Comparison of ENCODE assay signal across 12 cellular contexts in genomic region chr1:156676450-156676819, GRCh38. TPM values are rescaled to one million over a fixed set of nuclear protein-coding genes. Genes with fewer than 3 reads are reported as not detected.
DNase-seq lines count a peak whose midpoint lies in the region; ATAC-seq, FAIRE-seq and TF ChIP-seq lines count a peak whose summit lies in the region.
"Had no signal": no experiment of that assay in that cellular context is flagged by ENCODE, and none has a peak within 500 bp of the region (broad histone marks: within the 10 kb centered on the region; RNA-seq: fewer than 3 reads in every experiment).

No MANE protein-coding gene starts in this region.

- no peak; a peak in 1 of 3 replicates for TF ChIP-seq POLR2A in H1 (IDR thresholded peaks at IDR 0.05; ENCODE audit: control extremely low read depth in 1 of 2, low read depth in 2 of 2, low read length in 2 of 2)

- no peak overlapping the region for H2AK5ac ChIP-seq in H1 (ENCODE audit: low read depth, low read length)

- peaks cover 18% of the 10 kb centered on the region for H3K23me2 ChIP-seq in H1 (ENCODE audit: low read depth, low read length)

- H3K23ac ChIP-seq in H1 (ENCODE audit: insufficient read length) = no peak overlapping the region

- no peak for TF ChIP-seq CTCF in H1 (IDR thresholded peaks at IDR 0.05; ENCODE audit: control extremely low read depth in 1 of 3, insufficient read depth in 1 of 3, low read depth in 1 of 3, low read length in 3 of 3)
- no peak for TF ChIP-seq CTCF in lower lobe of right lung (IDR thresholded peaks at IDR 0.05)
- no peak for TF ChIP-seq CTCF in GM10266 (IDR thresholded peaks at IDR 0.05; ENCODE audit: control insufficient read depth, insufficient read depth, low read depth, missing control alignments)

- peak overlapping the region; percentile 94 for H3K9ac ChIP-seq in HUES64 (ENCODE audit: low read depth, low read length)
- H3K9ac ChIP-seq in H1 (replicated peaks in 1 of 4; ENCODE audit: extremely low read depth in 1 of 4, low read depth in 3 of 4, low read length in 3 of 4) = peak overlapping the region; percentile 35 to 91 (median 82); a peak in 6 of 7 replicates

- H3K27ac ChIP-seq in HUES64 (ENCODE audit: low read depth, low read length) (peak overlapping the region; percentile 94), H1 (ENCODE audit: low read depth, low read length) (no peak overlapping the region), lower lobe of right lung (peak overlapping the region; percentile 82), temporal lobe (ENCODE audit: low read depth, low read length) (peak overlapping the region; percentile 36)

- CTCF ChIA-PET in H1 (lab: Charles Lee; ENCODE audit: partially characterized antibody) = interaction anchor here (0.6 to 66.0 kb wide), 12 partner anchors 11 to 1519 kb away, joined by 3 to 4284 read pairs (median 4); partner anchors contain the start of genes BCAN, CRABP2, HAPLN2 and ISG20L2

- H3K4me2 ChIP-seq in H1 (ENCODE audit: insufficient read depth in 1 of 2, low read depth in 2 of 2, low read length in 2 of 2) = peak overlapping the region; percentile 71 to 87

- H4K20me1 ChIP-seq in H1 (replicated peaks in 1 of 2; ENCODE audit: control insufficient read depth in 1 of 2, insufficient read depth in 2 of 2, low read length in 2 of 2) = peaks cover 3 to 10% of the 10 kb centered on the region in 2 experiments

- peaks cover 7% of the 10 kb centered on the region for H3K27me3 ChIP-seq in HUES64 (ENCODE audit: insufficient read depth, low read length)
- no peaks in the 10 kb centered on the region; a peak in 2 of 7 replicates for H3K27me3 ChIP-seq in H1 (replicated peaks in 1 of 4; ENCODE audit: control insufficient read depth in 3 of 4, extremely low read depth in 1 of 4, insufficient read depth in 3 of 4, low read length in 3 of 4)
- peaks cover 51% of the 10 kb centered on the region for H3K27me3 ChIP-seq in lower lobe of right lung (ENCODE audit: low read depth)

- peak overlapping the region; percentile 71 for H3K18ac ChIP-seq in H1 (ENCODE audit: extremely low read depth, low read length)

- peaks cover 30% of the 10 kb centered on the region for H3K4me1 ChIP-seq in HUES64 (ENCODE audit: insufficient read depth, low read length)
- peaks cover 7 to 39% (median 33%) of the 10 kb centered on the region in 4 experiments for H3K4me1 ChIP-seq in H1 (replicated peaks in 1 of 4; ENCODE audit: control insufficient read depth in 3 of 4, insufficient read depth in 4 of 4, low read length in 3 of 4)
- peaks cover 32% of the 10 kb centered on the region for H3K4me1 ChIP-seq in lower lobe of right lung

- POLR2A ChIA-PET in H1 (lab: Charles Lee; ENCODE audit: partially characterized antibody) = interaction anchor here (0.8 to 13.8 kb wide), 23 partner anchors 13 to 207 kb away, joined by 3 to 419 read pairs (median 7); partner anchors contain the start of genes CRABP2, ISG20L2, METTL25B and MRPL24

- H2BK120ac ChIP-seq in H1 (replicated peaks; ENCODE audit: low read depth, low read length) = no peak overlapping the region

- intact Hi-C loops in lower lobe of right lung (cut with DNase I) = no loop called here

- H2BK15ac ChIP-seq in H1 (ENCODE audit: low read length) = no peak overlapping the region

- FAIRE-seq in H1 (lab: Jason Lieb, UNC) = no peak

- no peaks in the 10 kb centered on the region for H3K9me3 ChIP-seq in HUES64 (ENCODE audit: insufficient read depth, low read depth, low read length)
- H3K9me3 ChIP-seq in H1 (ENCODE audit: insufficient read depth in 2 of 2, low read depth in 1 of 2, low read length in 1 of 2) = no peaks in the 10 kb centered on the region
- no peaks in the 10 kb centered on the region for H3K9me3 ChIP-seq in lower lobe of right lung

- no peak overlapping the region for H4K91ac ChIP-seq in H1 (replicated peaks; ENCODE audit: insufficient read length, low read length)

- peak overlapping the region; percentile 64 for H4K8ac ChIP-seq in H1 (ENCODE audit: extremely low read depth, insufficient read depth, low read length)

- H2BK5ac ChIP-seq in H1 (ENCODE audit: low read depth, low read length) = peak overlapping the region; percentile 98; the same call in 1 of the 2 replicates

- TF ChIP-seq RAD21 in H1 (IDR thresholded peaks at IDR 0.05 in 1 of 2, conservative IDR thresholded peaks at IDR 0.05 in 1 of 2; ENCODE audit: low read depth in 2 of 2, low read length in 2 of 2) = no peak

- ATAC-seq in lower lobe of right lung = peak; percentile 4 to 7
- ATAC-seq in HG03432 (IDR thresholded peaks at IDR 0.05; ENCODE audit: unreplicated experiment) = no peak
- ATAC-seq: activated naive CD8-positive, alpha-beta T cell treated with anti-CD3 and anti-CD28 coated beads, Interleukin-2, amount 50 U/mL, for 24 hours had no signal

- H3K79me2 ChIP-seq in H1 (ENCODE audit: control insufficient read depth in 1 of 2, insufficient read depth in 2 of 2, low read length in 2 of 2) = peaks cover 5 to 43% of the 10 kb centered on the region in 2 experiments; a peak in 3 of 4 replicates

- H3K56ac ChIP-seq in H1 (replicated peaks; ENCODE audit: insufficient read length, low read depth, low read length) = no peak overlapping the region

- H2BK20ac ChIP-seq in H1 (ENCODE audit: low read length) = 0 out of 2 replicates have a peak overlapping the region, but pooled peaks have one; percentile 48

- H2BK12ac ChIP-seq in H1 (ENCODE audit: low read depth, low read length) = peak overlapping the region; percentile 84

- no peak for TF ChIP-seq EP300 in H1 (IDR thresholded peaks at IDR 0.05; ENCODE audit: borderline replicate concordance in 1 of 2, low read depth in 2 of 2, low read length in 2 of 2)

- H3K4me3 ChIP-seq in HUES64 (ENCODE audit: low read length) (peak overlapping the region; percentile 82), H1 (ENCODE audit: extremely low read depth in 1 of 4, insufficient read depth in 2 of 4, low read depth in 3 of 4, low read length in 4 of 4) (peak overlapping the region; percentile 64 to 84 (median 74)), lower lobe of right lung (peak overlapping the region; percentile 64)

- H3K79me1 ChIP-seq in H1 (ENCODE audit: low read depth, low read length) = peaks cover 15% of the 10 kb centered on the region; the same call in 1 of the 2 replicates

- no peak overlapping the region for H4K5ac ChIP-seq in H1 (ENCODE audit: insufficient read length, low read depth, low read length)

- peak in 1 of 2 experiments; percentile 62 for DNase-seq in H1 (ENCODE audit: low read depth in 1 of 2, low spot score in 2 of 2)
- DNase-seq in lower lobe of right lung = no peak
- no peak for DNase-seq in middle frontal gyrus (ENCODE audit: extremely low spot score, low spot score)
- no peak for DNase-seq in activated CD4-positive, alpha-beta T cell treated with anti-CD3 and anti-CD28 coated beads for 1 hour
- DNase-seq in GM10266 (ENCODE audit: extremely low spot score) = no peak
- DNase-seq: activated naive CD8-positive, alpha-beta T cell treated with anti-CD3 and anti-CD28 coated beads, Interleukin-2, amount 50 U/mL, for 24 hours; immature natural killer cell; NCI-H524 treated with DMSO at 0.1 percent for 48 hours; stimulated activated CD4-positive, alpha-beta T cell treated with anti-CD3 and anti-CD28 coated beads, Interleukin-4, amount 100 ng/mL, for 1 hour had no signal

- H3K14ac ChIP-seq in H1 (ENCODE audit: insufficient read length) = no peak overlapping the region

- H3K36me3 ChIP-seq in HUES64 (ENCODE audit: insufficient read depth, low read length) (peaks cover 32% of the 10 kb centered on the region), H1 (ENCODE audit: control insufficient read depth in 2 of 4, insufficient read depth in 4 of 4, low read length in 3 of 4) (peaks cover 2 to 23% (median 10%) of the 10 kb centered on the region in 4 experiments; a peak in 7 of 8 replicates), lower lobe of right lung (peaks cover 4% of the 10 kb centered on the region)

- H2AFZ ChIP-seq in H1 (ENCODE audit: low read length) = no peak overlapping the region

- under 1% methylated on average over 39 of the region's 39 CpGs for WGBS in HUES64
- WGBS in H1 (ENCODE audit: extremely low coverage in 1 of 2, insufficient coverage in 1 of 2, insufficient read length in 1 of 2, insufficient replicate concordance in 2 of 2, low coverage in 1 of 2, low lambda C conversion rate in 2 of 2, missing lambda C conversion rate in 1 of 2), 2 experiments = 2% methylated on average over 38 of the region's 39 CpGs; no CpG with 5 or more reads in 1 of the 2 experiments

- H3K4ac ChIP-seq in H1 (replicated peaks; ENCODE audit: insufficient read length, low read depth, low read length) = peak overlapping the region; percentile 50

RNA-seq across cellular contexts. Expression of gene NES, which starts 0.8 kb away (rescaled TPM):
- polyA plus RNA-seq in HUES64 (2013, experiment 1 of 2) = 116 TPM
- 122 TPM for polyA plus RNA-seq in HUES64 (2013, experiment 2 of 2)
- 135 and 138 TPM in 2 replicates for total RNA-seq in H1 (2021; fragmentation: NEBNext Ultra II Directional; extraction: Animal tissue kit (Norgen Biotek cat#: 25700))
- 13.3 and 20.3 TPM in 2 replicates for polyA plus RNA-seq in H1 (2011; rRNA removed)
- 21.1 TPM for polyA plus RNA-seq in H1 (2011; cell fraction: cytosol; rRNA removed)
- 54.8 TPM for polyA plus RNA-seq in H1 (2011; cell fraction: nucleus; rRNA removed)
- 97.4 to 124 TPM (median 113 TPM) in 4 replicates for polyA plus RNA-seq in H1 (2012, experiment 1 of 2)
- 43.3 TPM for polyA plus RNA-seq in H1 (2012, experiment 2 of 2)
- 55.5 TPM for polyA plus RNA-seq in H1 (2013, experiment 1 of 2)
- polyA plus RNA-seq in H1 (2013, experiment 2 of 2) = 53.5 TPM
- polyA minus RNA-seq in H1 (2011; rRNA and poly(A)+ RNA removed) = 17.2 and 19.2 TPM in 2 replicates
- polyA minus RNA-seq in H1 (2011; cell fraction: cytosol; rRNA and poly(A)+ RNA removed) = 31.7 TPM
- polyA minus RNA-seq in H1 (2011; cell fraction: nucleus; rRNA and poly(A)+ RNA removed) = 22.7 TPM
- 39.8 TPM for total RNA-seq in lower lobe of right lung
- 47.2 TPM for total RNA-seq in temporal lobe
- polyA plus RNA-seq: immature natural killer cell had no signal

RNA-seq across cellular contexts. Expression of gene CRABP2, which starts 28.9 kb away (rescaled TPM):
- polyA plus RNA-seq in HUES64 (2013, experiment 1 of 2) = 229 TPM
- 318 TPM for polyA plus RNA-seq in HUES64 (2013, experiment 2 of 2)
- total RNA-seq in H1 (2021; fragmentation: NEBNext Ultra II Directional; extraction: Animal tissue kit (Norgen Biotek cat#: 25700)) = 119 TPM in 2 replicates
- polyA plus RNA-seq in H1 (2011; rRNA removed) = 69.2 and 130 TPM in 2 replicates
- 79.6 TPM for polyA plus RNA-seq in H1 (2011; cell fraction: cytosol; rRNA removed)
- 70.9 TPM for polyA plus RNA-seq in H1 (2011; cell fraction: nucleus; rRNA removed)
- polyA plus RNA-seq in H1 (2012, experiment 1 of 2) = 180 to 343 TPM (median 303 TPM) in 4 replicates
- 318 TPM for polyA plus RNA-seq in H1 (2012, experiment 2 of 2)
- polyA plus RNA-seq in H1 (2013, experiment 1 of 2) = 139 TPM
- polyA plus RNA-seq in H1 (2013, experiment 2 of 2) = 143 TPM
- polyA minus RNA-seq in H1 (2011; rRNA and poly(A)+ RNA removed) = 8.6 and 12.5 TPM in 2 replicates
- polyA minus RNA-seq in H1 (2011; cell fraction: cytosol; rRNA and poly(A)+ RNA removed) = 45.7 TPM
- polyA minus RNA-seq in H1 (2011; cell fraction: nucleus; rRNA and poly(A)+ RNA removed) = 11.1 TPM
- total RNA-seq in lower lobe of right lung (2.1 TPM), temporal lobe (7.1 TPM)
- polyA plus RNA-seq: immature natural killer cell had no signal

RNA-seq across cellular contexts. Expression of gene BCAN, which starts 34.5 kb away (rescaled TPM):
- 1.6 TPM for polyA plus RNA-seq in HUES64 (2013, experiment 1 of 2)
- polyA plus RNA-seq in HUES64 (2013, experiment 2 of 2) = 2.0 TPM
- 3.8 and 4.5 TPM in 2 replicates for total RNA-seq in H1 (2021; fragmentation: NEBNext Ultra II Directional; extraction: Animal tissue kit (Norgen Biotek cat#: 25700))
- 17.1 and 24.0 TPM in 2 replicates for polyA plus RNA-seq in H1 (2011; rRNA removed)
- 11.2 TPM for polyA plus RNA-seq in H1 (2011; cell fraction: cytosol; rRNA removed)
- polyA plus RNA-seq in H1 (2011; cell fraction: nucleus; rRNA removed) = 25.7 TPM
- 8.8 to 14.0 TPM (median 12.1 TPM) in 4 replicates for polyA plus RNA-seq in H1 (2012, experiment 1 of 2)
- 10.6 TPM for polyA plus RNA-seq in H1 (2012, experiment 2 of 2)
- polyA plus RNA-seq in H1 (2013, experiment 1 of 2) = 8.6 TPM
- 6.8 TPM for polyA plus RNA-seq in H1 (2013, experiment 2 of 2)
- polyA minus RNA-seq in H1 (2011; rRNA and poly(A)+ RNA removed) = 4.3 and 12.9 TPM in 2 replicates
- polyA minus RNA-seq in H1 (2011; cell fraction: cytosol; rRNA and poly(A)+ RNA removed) = 7.8 TPM
- polyA minus RNA-seq in H1 (2011; cell fraction: nucleus; rRNA and poly(A)+ RNA removed) = 6.8 TPM
- total RNA-seq in lower lobe of right lung (not detected), temporal lobe (98.8 TPM)

RNA-seq across cellular contexts. Expression of gene METTL25B, which starts 51.8 kb away (rescaled TPM):
- 15.7 TPM for polyA plus RNA-seq in HUES64 (2013, experiment 1 of 2)
- 22.1 TPM for polyA plus RNA-seq in HUES64 (2013, experiment 2 of 2)
- total RNA-seq in H1 (2021; fragmentation: NEBNext Ultra II Directional; extraction: Animal tissue kit (Norgen Biotek cat#: 25700)) = 28.4 and 31.8 TPM in 2 replicates
- polyA plus RNA-seq in H1 (2011; rRNA removed) = 30.1 and 43.1 TPM in 2 replicates
- polyA plus RNA-seq in H1 (2011; cell fraction: cytosol; rRNA removed) = 38.2 TPM
- 75.5 TPM for polyA plus RNA-seq in H1 (2011; cell fraction: nucleus; rRNA removed)
- polyA plus RNA-seq in H1 (2012, experiment 1 of 2) = 30.1 to 33.3 TPM (median 31.2 TPM) in 4 replicates
- 29.8 TPM for polyA plus RNA-seq in H1 (2012, experiment 2 of 2)
- polyA plus RNA-seq in H1 (2013, experiment 1 of 2) = 39.5 TPM
- polyA plus RNA-seq in H1 (2013, experiment 2 of 2) = 35.7 TPM
- polyA minus RNA-seq in H1 (2011; rRNA and poly(A)+ RNA removed) = 21.0 and 21.3 TPM in 2 replicates
- 21.1 TPM for polyA minus RNA-seq in H1 (2011; cell fraction: cytosol; rRNA and poly(A)+ RNA removed)
- polyA minus RNA-seq in H1 (2011; cell fraction: nucleus; rRNA and poly(A)+ RNA removed) = 19.6 TPM
- total RNA-seq in lower lobe of right lung (41.0 TPM), temporal lobe (6.6 TPM)

RNA-seq across cellular contexts. Expression of gene ISG20L2, which starts 52.1 kb away (rescaled TPM):
- 44.6 TPM for polyA plus RNA-seq in HUES64 (2013, experiment 1 of 2)
- 37.2 TPM for polyA plus RNA-seq in HUES64 (2013, experiment 2 of 2)
- total RNA-seq in H1 (2021; fragmentation: NEBNext Ultra II Directional; extraction: Animal tissue kit (Norgen Biotek cat#: 25700)) = 47.5 and 53.1 TPM in 2 replicates
- polyA plus RNA-seq in H1 (2011; rRNA removed) = 46.9 and 53.0 TPM in 2 replicates
- polyA plus RNA-seq in H1 (2011; cell fraction: cytosol; rRNA removed) = 41.8 TPM
- 29.0 TPM for polyA plus RNA-seq in H1 (2011; cell fraction: nucleus; rRNA removed)
- 35.0 to 48.9 TPM (median 43.5 TPM) in 4 replicates for polyA plus RNA-seq in H1 (2012, experiment 1 of 2)
- polyA plus RNA-seq in H1 (2012, experiment 2 of 2) = 48.4 TPM
- 50.4 TPM for polyA plus RNA-seq in H1 (2013, experiment 1 of 2)
- 50.3 TPM for polyA plus RNA-seq in H1 (2013, experiment 2 of 2)
- 69.4 and 87.6 TPM in 2 replicates for polyA minus RNA-seq in H1 (2011; rRNA and poly(A)+ RNA removed)
- polyA minus RNA-seq in H1 (2011; cell fraction: cytosol; rRNA and poly(A)+ RNA removed) = 15.5 TPM
- polyA minus RNA-seq in H1 (2011; cell fraction: nucleus; rRNA and poly(A)+ RNA removed) = 40.7 TPM
- 22.6 TPM for total RNA-seq in lower lobe of right lung
- total RNA-seq in temporal lobe = 5.9 TPM

Comparison
In these comparisons a context has a peak if more than half of its experiments do, and no peak if none do; other contexts are left out.
1. RNA of gene CRABP2, which starts 28.9 kb away (total RNA-seq): 119 TPM in H1; 7.1 TPM in temporal lobe (single experiment) and 2.1 TPM in lower lobe of right lung (single experiment); every median in the first group is over 10 times any median in the second.
2. RNA of gene BCAN, which starts 34.5 kb away (total RNA-seq): 98.8 TPM in temporal lobe (single experiment); 3.8 to 4.5 TPM in H1 and not detected in lower lobe of right lung (single experiment); every median in the first group is over 10 times any median in the second.
3. Peak in every context shown above with its lines, with median percentiles within 50 percentile points of each other: H3K4me3 ChIP-seq.